Comparison of ENCODE assay signal across 1 cellular context in the genomic region with DNA sequence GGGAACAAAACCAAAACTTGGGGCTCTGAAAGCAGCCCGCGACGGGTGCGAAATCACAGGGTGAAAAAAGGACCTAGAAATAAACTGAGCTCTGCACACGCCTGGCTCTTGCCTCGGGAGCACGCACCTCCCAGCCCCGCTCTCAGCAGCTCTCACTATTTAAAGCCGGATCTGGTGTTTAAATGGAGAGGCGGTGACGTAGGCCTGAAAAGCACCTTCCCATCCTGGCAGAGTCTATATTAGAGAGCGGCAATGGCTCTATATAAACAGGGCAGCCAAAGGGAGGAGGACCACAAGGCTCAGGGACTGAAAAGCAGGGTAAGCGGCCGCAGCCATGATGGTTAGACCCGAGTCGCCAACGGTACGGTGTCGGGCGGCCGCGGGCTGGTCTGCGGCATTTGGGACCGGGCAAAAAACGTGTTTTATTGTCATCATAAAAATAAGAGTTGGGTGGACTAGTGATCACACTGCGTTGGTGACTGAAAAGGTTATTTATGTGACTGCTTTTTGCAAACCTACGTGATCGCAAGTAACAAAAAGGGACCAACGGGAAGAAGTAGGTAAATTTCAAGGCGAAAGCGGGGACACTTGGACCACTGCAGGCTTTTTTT.
A peak's percentile ranks its signal among the peaks of the same experiment; 100 is the strongest.
TF ChIP-seq lines count a peak whose summit lies in the region.

No MANE protein-coding gene starts in this region.

TF ChIP-seq in HepG2, 621 proteins besides CTCF, POLR2A, EP300 and RAD21 (continued from another document and continues in another):
- TF ChIP-seq, protein P1, sequence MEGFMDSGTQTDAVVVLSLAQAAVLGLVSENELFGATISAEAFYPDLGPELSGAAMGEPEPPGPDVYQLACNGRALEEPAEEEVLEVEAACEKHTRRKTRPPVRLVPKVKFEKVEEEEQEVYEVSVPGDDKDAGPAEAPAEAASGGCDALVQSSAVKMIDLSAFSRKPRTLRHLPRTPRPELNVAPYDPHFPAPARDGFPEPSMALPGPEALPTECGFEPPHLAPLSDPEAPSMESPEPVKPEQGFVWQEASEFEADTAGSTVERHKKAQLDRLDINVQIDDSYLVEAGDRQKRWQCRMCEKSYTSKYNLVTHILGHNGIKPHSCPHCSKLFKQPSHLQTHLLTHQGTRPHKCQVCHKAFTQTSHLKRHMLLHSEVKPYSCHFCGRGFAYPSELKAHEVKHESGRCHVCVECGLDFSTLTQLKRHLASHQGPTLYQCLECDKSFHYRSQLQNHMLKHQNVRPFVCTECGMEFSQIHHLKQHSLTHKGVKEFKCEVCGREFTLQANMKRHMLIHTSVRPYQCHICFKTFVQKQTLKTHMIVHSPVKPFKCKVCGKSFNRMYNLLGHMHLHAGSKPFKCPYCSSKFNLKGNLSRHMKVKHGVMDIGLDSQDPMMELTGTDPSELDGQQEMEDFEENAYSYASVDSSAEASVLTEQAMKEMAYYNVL (CRISPR knock-in tag; IDR thresholded peaks at IDR 0.05; ENCODE audit: borderline replicate concordance), result no peak
- TF ChIP-seq ARNTL (CRISPR knock-in tag; IDR thresholded peaks at IDR 0.05), result peak; percentile 34; the same call in 1 of the 2 replicates
- TF ChIP-seq PHF8 (CRISPR knock-in tag; IDR thresholded peaks at IDR 0.05), result peak; percentile 82
- TF ChIP-seq ZNF589 (CRISPR knock-in tag; conservative IDR thresholded peaks at IDR 0.05), result no peak
- TF ChIP-seq ZNF292 (CRISPR knock-in tag; IDR thresholded peaks at IDR 0.05; ENCODE audit: borderline replicate concordance, low read depth), result 0 out of 2 replicates have a peak, but pooled peaks have one; percentile 16
- peak; percentile 95 for TF ChIP-seq HNRNPH1 (optimal IDR thresholded peaks at IDR 0.05; ENCODE audit: low read depth, low read length)
- TF ChIP-seq GABPB1 (CRISPR knock-in tag; IDR thresholded peaks at IDR 0.05), result peak; percentile 45
- TF ChIP-seq, protein P2, sequence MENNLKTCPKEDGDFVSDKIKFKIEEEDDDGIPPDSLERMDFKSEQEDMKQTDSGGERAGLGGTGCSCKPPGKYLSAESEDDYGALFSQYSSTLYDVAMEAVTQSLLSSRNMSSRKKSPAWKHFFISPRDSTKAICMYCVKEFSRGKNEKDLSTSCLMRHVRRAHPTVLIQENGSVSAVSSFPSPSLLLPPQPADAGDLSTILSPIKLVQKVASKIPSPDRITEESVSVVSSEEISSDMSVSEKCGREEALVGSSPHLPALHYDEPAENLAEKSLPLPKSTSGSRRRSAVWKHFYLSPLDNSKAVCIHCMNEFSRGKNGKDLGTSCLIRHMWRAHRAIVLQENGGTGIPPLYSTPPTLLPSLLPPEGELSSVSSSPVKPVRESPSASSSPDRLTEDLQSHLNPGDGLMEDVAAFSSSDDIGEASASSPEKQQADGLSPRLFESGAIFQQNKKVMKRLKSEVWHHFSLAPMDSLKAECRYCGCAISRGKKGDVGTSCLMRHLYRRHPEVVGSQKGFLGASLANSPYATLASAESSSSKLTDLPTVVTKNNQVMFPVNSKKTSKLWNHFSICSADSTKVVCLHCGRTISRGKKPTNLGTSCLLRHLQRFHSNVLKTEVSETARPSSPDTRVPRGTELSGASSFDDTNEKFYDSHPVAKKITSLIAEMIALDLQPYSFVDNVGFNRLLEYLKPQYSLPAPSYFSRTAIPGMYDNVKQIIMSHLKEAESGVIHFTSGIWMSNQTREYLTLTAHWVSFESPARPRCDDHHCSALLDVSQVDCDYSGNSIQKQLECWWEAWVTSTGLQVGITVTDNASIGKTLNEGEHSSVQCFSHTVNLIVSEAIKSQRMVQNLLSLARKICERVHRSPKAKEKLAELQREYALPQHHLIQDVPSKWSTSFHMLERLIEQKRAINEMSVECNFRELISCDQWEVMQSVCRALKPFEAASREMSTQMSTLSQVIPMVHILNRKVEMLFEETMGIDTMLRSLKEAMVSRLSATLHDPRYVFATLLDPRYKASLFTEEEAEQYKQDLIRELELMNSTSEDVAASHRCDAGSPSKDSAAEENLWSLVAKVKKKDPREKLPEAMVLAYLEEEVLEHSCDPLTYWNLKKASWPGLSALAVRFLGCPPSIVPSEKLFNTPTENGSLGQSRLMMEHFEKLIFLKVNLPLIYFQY (CRISPR knock-in tag; IDR thresholded peaks at IDR 0.05; ENCODE audit: borderline replicate concordance), result peak; percentile 32; the same call in 1 of the 2 replicates
- TF ChIP-seq, protein P3, sequence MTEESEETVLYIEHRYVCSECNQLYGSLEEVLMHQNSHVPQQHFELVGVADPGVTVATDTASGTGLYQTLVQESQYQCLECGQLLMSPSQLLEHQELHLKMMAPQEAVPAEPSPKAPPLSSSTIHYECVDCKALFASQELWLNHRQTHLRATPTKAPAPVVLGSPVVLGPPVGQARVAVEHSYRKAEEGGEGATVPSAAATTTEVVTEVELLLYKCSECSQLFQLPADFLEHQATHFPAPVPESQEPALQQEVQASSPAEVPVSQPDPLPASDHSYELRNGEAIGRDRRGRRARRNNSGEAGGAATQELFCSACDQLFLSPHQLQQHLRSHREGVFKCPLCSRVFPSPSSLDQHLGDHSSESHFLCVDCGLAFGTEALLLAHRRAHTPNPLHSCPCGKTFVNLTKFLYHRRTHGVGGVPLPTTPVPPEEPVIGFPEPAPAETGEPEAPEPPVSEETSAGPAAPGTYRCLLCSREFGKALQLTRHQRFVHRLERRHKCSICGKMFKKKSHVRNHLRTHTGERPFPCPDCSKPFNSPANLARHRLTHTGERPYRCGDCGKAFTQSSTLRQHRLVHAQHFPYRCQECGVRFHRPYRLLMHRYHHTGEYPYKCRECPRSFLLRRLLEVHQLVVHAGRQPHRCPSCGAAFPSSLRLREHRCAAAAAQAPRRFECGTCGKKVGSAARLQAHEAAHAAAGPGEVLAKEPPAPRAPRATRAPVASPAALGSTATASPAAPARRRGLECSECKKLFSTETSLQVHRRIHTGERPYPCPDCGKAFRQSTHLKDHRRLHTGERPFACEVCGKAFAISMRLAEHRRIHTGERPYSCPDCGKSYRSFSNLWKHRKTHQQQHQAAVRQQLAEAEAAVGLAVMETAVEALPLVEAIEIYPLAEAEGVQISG (CRISPR knock-in tag; IDR thresholded peaks at IDR 0.05), result peak; percentile 65
- TF ChIP-seq ZFAT (CRISPR knock-in tag; conservative IDR thresholded peaks at IDR 0.05), result no peak
- TF ChIP-seq ZBTB42 (CRISPR knock-in tag; IDR thresholded peaks at IDR 0.05), result no peak
- TF ChIP-seq MAZ (IDR thresholded peaks at IDR 0.05; ENCODE audit: borderline replicate concordance, low read depth, low read length), result no peak
- peak; percentile 60; the same call in 1 of the 2 replicates for TF ChIP-seq MAZ (CRISPR knock-in tag; IDR thresholded peaks at IDR 0.05; ENCODE audit: low read depth)
- no peak for TF ChIP-seq ZNF333 (CRISPR knock-in tag; IDR thresholded peaks at IDR 0.05; ENCODE audit: borderline replicate concordance)
- TF ChIP-seq, protein P4, sequence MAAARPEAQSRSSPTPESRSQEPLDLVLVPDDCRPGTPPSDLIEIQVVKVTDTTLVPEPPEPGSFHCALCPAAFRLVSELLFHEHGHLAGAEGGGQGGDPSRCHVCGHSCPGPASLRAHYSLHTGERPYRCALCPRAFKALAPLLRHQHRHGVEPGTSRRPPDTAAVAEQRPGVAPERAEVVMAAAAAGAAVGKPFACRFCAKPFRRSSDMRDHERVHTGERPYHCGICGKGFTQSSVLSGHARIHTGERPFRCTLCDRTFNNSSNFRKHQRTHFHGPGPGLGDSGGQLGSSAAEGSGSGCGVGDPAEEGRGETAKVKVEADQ (CRISPR knock-in tag; IDR thresholded peaks at IDR 0.05; ENCODE audit: borderline replicate concordance), result 0 out of 2 replicates have a peak, but pooled peaks have one; percentile 38
- TF ChIP-seq, protein P5, sequence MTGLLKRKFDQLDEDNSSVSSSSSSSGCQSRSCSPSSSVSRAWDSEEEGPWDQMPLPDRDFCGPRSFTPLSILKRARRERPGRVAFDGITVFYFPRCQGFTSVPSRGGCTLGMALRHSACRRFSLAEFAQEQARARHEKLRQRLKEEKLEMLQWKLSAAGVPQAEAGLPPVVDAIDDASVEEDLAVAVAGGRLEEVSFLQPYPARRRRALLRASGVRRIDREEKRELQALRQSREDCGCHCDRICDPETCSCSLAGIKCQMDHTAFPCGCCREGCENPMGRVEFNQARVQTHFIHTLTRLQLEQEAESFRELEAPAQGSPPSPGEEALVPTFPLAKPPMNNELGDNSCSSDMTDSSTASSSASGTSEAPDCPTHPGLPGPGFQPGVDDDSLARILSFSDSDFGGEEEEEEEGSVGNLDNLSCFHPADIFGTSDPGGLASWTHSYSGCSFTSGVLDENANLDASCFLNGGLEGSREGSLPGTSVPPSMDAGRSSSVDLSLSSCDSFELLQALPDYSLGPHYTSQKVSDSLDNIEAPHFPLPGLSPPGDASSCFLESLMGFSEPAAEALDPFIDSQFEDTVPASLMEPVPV (CRISPR knock-in tag; IDR thresholded peaks at IDR 0.05), result 0 out of 2 replicates have a peak, but pooled peaks have one; percentile 31
- TF ChIP-seq ZNF224 (CRISPR knock-in tag; IDR thresholded peaks at IDR 0.05), result peak; percentile 72; the same call in 1 of the 2 replicates
- peak; percentile 66; the same call in 1 of the 2 replicates for TF ChIP-seq RFXAP (CRISPR knock-in tag; IDR thresholded peaks at IDR 0.05; ENCODE audit: borderline replicate concordance)
- 0 out of 2 replicates have a peak, but pooled peaks have one; percentile 51 for TF ChIP-seq RARG (CRISPR knock-in tag; IDR thresholded peaks at IDR 0.05; ENCODE audit: low read depth)
- 0 out of 2 replicates have a peak, but pooled peaks have one; percentile 67 for TF ChIP-seq ZNF335 (CRISPR knock-in tag; IDR thresholded peaks at IDR 0.05)
- TF ChIP-seq, protein P6, sequence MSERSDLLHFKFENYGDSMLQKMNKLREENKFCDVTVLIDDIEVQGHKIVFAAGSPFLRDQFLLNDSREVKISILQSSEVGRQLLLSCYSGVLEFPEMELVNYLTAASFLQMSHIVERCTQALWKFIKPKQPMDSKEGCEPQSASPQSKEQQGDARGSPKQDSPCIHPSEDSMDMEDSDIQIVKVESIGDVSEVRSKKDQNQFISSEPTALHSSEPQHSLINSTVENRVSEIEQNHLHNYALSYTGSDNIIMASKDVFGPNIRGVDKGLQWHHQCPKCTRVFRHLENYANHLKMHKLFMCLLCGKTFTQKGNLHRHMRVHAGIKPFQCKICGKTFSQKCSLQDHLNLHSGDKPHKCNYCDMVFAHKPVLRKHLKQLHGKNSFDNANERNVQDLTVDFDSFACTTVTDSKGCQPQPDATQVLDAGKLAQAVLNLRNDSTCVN (CRISPR knock-in tag; IDR thresholded peaks at IDR 0.05; ENCODE audit: borderline replicate concordance), result 0 out of 2 replicates have a peak, but pooled peaks have one; percentile 35
- peak; percentile 63; the same call in 1 of the 2 replicates for TF ChIP-seq SIN3A (IDR thresholded peaks at IDR 0.05; ENCODE audit: borderline replicate concordance, low read depth, low read length)
- TF ChIP-seq, protein P7, sequence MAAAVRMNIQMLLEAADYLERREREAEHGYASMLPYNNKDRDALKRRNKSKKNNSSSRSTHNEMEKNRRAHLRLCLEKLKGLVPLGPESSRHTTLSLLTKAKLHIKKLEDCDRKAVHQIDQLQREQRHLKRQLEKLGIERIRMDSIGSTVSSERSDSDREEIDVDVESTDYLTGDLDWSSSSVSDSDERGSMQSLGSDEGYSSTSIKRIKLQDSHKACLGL (CRISPR knock-in tag; IDR thresholded peaks at IDR 0.05), result peak; percentile 48; the same call in 1 of the 2 replicates
- TF ChIP-seq YY1 (IDR thresholded peaks at IDR 0.05; ENCODE audit: insufficient read depth, insufficient replicate concordance, low read depth, low read length), result peak; percentile 91
- TF ChIP-seq RBM39 (IDR thresholded peaks at IDR 0.05; ENCODE audit: low read depth, low read length, poor library complexity, severe bottlenecking), result peak; percentile 53
- TF ChIP-seq, protein P8, sequence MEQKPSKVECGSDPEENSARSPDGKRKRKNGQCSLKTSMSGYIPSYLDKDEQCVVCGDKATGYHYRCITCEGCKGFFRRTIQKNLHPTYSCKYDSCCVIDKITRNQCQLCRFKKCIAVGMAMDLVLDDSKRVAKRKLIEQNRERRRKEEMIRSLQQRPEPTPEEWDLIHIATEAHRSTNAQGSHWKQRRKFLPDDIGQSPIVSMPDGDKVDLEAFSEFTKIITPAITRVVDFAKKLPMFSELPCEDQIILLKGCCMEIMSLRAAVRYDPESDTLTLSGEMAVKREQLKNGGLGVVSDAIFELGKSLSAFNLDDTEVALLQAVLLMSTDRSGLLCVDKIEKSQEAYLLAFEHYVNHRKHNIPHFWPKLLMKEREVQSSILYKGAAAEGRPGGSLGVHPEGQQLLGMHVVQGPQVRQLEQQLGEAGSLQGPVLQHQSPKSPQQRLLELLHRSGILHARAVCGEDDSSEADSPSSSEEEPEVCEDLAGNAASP (CRISPR knock-in tag; IDR thresholded peaks at IDR 0.05; ENCODE audit: borderline replicate concordance), result peak; percentile 48; the same call in 1 of the 2 replicates
- TF ChIP-seq ZNF747 (CRISPR knock-in tag; IDR thresholded peaks at IDR 0.05; ENCODE audit: borderline replicate concordance), result 0 out of 2 replicates have a peak, but pooled peaks have one; percentile 14
- peak; percentile 88; the same call in 1 of the 2 replicates for TF ChIP-seq ZNF350 (CRISPR knock-in tag; IDR thresholded peaks at IDR 0.05; ENCODE audit: borderline replicate concordance, low read depth)
- TF ChIP-seq PRMT3 (CRISPR knock-in tag; IDR thresholded peaks at IDR 0.05; ENCODE audit: borderline replicate concordance, low read depth), result 0 out of 2 replicates have a peak, but pooled peaks have one; percentile 60
- TF ChIP-seq HNRNPUL1 (IDR thresholded peaks at IDR 0.05; ENCODE audit: low read depth, low read length), result no peak
- 0 out of 2 replicates have a peak, but pooled peaks have one; percentile 68 for TF ChIP-seq KDM1A (CRISPR knock-in tag; IDR thresholded peaks at IDR 0.05)
- no peak for TF ChIP-seq ZFYVE20 (CRISPR knock-in tag; IDR thresholded peaks at IDR 0.05; ENCODE audit: borderline replicate concordance, low read depth)
- TF ChIP-seq REPIN1 (CRISPR knock-in tag; IDR thresholded peaks at IDR 0.05; ENCODE audit: borderline replicate concordance, low read depth), result peak; percentile 71
- peak; percentile 95 for TF ChIP-seq ZC3H4 (CRISPR knock-in tag; IDR thresholded peaks at IDR 0.05; ENCODE audit: borderline replicate concordance)
- TF ChIP-seq CCDC6 (CRISPR knock-in tag; IDR thresholded peaks at IDR 0.05), result no peak; the same call in 1 of the 2 replicates
- TF ChIP-seq ZNF746 (CRISPR knock-in tag; IDR thresholded peaks at IDR 0.05), result peak; percentile 83; the same call in 1 of the 2 replicates
- 0 out of 2 replicates have a peak, but pooled peaks have one; percentile 54 for TF ChIP-seq ARHGAP35 (CRISPR knock-in tag; IDR thresholded peaks at IDR 0.05; ENCODE audit: borderline replicate concordance)
- TF ChIP-seq ZFP82 (CRISPR knock-in tag; IDR thresholded peaks at IDR 0.05; ENCODE audit: borderline replicate concordance), result peak; percentile 73; the same call in 1 of the 2 replicates
- TF ChIP-seq HDAC6 (IDR thresholded peaks at IDR 0.05; ENCODE audit: low read depth, low read length), result no peak
- TF ChIP-seq, protein P9, sequence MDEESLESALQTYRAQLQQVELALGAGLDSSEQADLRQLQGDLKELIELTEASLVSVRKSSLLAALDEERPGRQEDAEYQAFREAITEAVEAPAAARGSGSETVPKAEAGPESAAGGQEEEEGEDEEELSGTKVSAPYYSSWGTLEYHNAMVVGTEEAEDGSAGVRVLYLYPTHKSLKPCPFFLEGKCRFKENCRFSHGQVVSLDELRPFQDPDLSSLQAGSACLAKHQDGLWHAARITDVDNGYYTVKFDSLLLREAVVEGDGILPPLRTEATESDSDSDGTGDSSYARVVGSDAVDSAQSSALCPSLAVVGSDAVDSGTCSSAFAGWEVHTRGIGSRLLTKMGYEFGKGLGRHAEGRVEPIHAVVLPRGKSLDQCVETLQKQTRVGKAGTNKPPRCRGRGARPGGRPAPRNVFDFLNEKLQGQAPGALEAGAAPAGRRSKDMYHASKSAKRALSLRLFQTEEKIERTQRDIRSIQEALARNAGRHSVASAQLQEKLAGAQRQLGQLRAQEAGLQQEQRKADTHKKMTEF (CRISPR knock-in tag; IDR thresholded peaks at IDR 0.05), result peak; percentile 90
- TF ChIP-seq TAF1 (CRISPR knock-in tag; IDR thresholded peaks at IDR 0.05), result peak; percentile 96
- TF ChIP-seq ERF (CRISPR knock-in tag; IDR thresholded peaks at IDR 0.05), result peak; percentile 76; the same call in 1 of the 2 replicates
- peak; percentile 59 for TF ChIP-seq FOSL2 (CRISPR knock-in tag; IDR thresholded peaks at IDR 0.05)
